15 cellular contexts compared by ENCODE assay signal in the genomic region with DNA sequence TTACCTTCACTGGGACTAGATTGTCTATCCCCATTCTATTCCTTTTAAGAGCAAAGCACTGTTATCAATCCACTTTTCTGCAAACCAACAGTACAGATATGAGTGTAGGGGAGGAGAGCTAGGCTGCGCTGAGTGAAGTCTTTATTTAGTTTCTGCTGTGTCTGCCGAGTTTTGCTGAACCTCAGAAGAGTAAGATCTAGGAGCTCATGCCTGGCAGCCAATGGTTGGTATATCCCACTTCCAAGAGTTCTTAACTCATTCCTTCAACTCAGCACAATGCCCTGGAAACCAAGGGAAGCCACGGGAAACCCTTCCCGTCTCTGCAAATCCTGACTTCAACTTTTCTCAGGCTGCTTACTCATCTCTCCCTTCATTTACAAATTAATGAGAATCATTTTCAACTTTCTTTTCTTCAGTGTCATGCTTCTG. TPM values are rescaled to one million over a fixed set of nuclear protein-coding genes. Genes with fewer than 3 reads are reported as not detected.
A peak's percentile ranks its signal among the peaks of the same experiment; 100 is the strongest.
DNase-seq lines count a peak whose midpoint lies in the region; ATAC-seq and TF ChIP-seq lines count a peak whose summit lies in the region.
"Had no signal": no experiment of that assay in that cellular context is flagged by ENCODE, and none has a peak within 500 bp of the region (broad histone marks: within the 10 kb centered on the region; RNA-seq: fewer than 3 reads in every experiment).

No MANE protein-coding gene starts in this region.

- H3K27ac ChIP-seq in ACC112 (ENCODE audit: low read depth, low read length) (no peak overlapping the region), endodermal cell (ENCODE audit: low read depth, low read length) (no peak overlapping the region)

- H3K27ac Mint-ChIP-seq in endodermal cell = peak overlapping the region; percentile 19
- H3K27ac Mint-ChIP-seq: activated CD8-positive, alpha-beta T cell treated with anti-CD3 and anti-CD28 coated beads, Interleukin-2, amount 10 ng/mL, durations not matched to agents 7 days and 5 days had no signal

- H3K4me1 ChIP-seq in ACC112 (ENCODE audit: control insufficient read depth, insufficient read depth, low read length, unreplicated experiment) = peaks cover 9% of the 10 kb centered on the region
- peaks cover 6% of the 10 kb centered on the region for H3K4me1 ChIP-seq in endodermal cell (ENCODE audit: control insufficient read depth, insufficient read depth, low read length)

- 24 to 46% methylated on average over 3 of the region's 4 CpGs for WGBS in endodermal cell (ENCODE audit: insufficient coverage in 1 of 2, insufficient read length in 1 of 2), 2 experiments

- H3K4me1 Mint-ChIP-seq in endodermal cell = peaks cover 13% of the 10 kb centered on the region

- TF ChIP-seq CTCF in endodermal cell (conservative IDR thresholded peaks at IDR 0.05) = no peak

- no peaks in the 10 kb centered on the region for H3K79me2 ChIP-seq in ACC112 (ENCODE audit: control insufficient read depth, insufficient read depth, low read length, unreplicated experiment)

- H3K9ac ChIP-seq in endodermal cell (ENCODE audit: extremely low read depth, low read length, poor library complexity, severe bottlenecking) = no peak overlapping the region

- DNase-seq in endodermal cell = peak; percentile 65
- DNase-seq in AG08396 (ENCODE audit: low spot score) = no peak
- DNase-seq in Ammon's horn (ENCODE audit: low spot score) = no peak
- no peak for DNase-seq in NCI-H748 (lab: John Stamatoyannopoulos, UW; ENCODE audit: unreplicated experiment)
- DNase-seq: activated CD8-positive, alpha-beta T cell treated with anti-CD3 and anti-CD28 coated beads, Interleukin-2, amount 10 ng/mL, durations not matched to agents 7 days and 5 days; AML-193; effector CD4-positive, alpha-beta T cell; head of caudate nucleus; mammary epithelial cell; NCI-H1092; NCI-H526 had no signal

- peak; percentile 60 for ATAC-seq in GM19023 (IDR thresholded peaks at IDR 0.05; ENCODE audit: unreplicated experiment)
- ATAC-seq in HG03565 (IDR thresholded peaks at IDR 0.05; ENCODE audit: unreplicated experiment) = peak; percentile 60
- no peak for ATAC-seq in HG02970 (IDR thresholded peaks at IDR 0.05; ENCODE audit: low FRiP score, unreplicated experiment)
- ATAC-seq: activated CD8-positive, alpha-beta T cell treated with anti-CD3 and anti-CD28 coated beads, Interleukin-2, amount 10 ng/mL, durations not matched to agents 7 days and 5 days had no signal

- H3K9me3 Mint-ChIP-seq in endodermal cell = peaks cover 6% of the 10 kb centered on the region

- peak overlapping the region; percentile 43 for H2AFZ ChIP-seq in ACC112 (ENCODE audit: low read length, unreplicated experiment)

- H3K27me3 ChIP-seq in ACC112 (ENCODE audit: insufficient read depth, low read length) (no peaks in the 10 kb centered on the region), endodermal cell (ENCODE audit: control insufficient read depth, insufficient read depth, low read length, poor library complexity, severe bottlenecking) (no peaks in the 10 kb centered on the region)

- H3K36me3 ChIP-seq in ACC112 (ENCODE audit: insufficient read depth, low read length) (no peaks in the 10 kb centered on the region), endodermal cell (ENCODE audit: control insufficient read depth, insufficient read depth, low read length) (no peaks in the 10 kb centered on the region)

- H3K27me3 Mint-ChIP-seq in endodermal cell (ENCODE audit: insufficient read depth) = no peaks in the 10 kb centered on the region

- H3K4me3 ChIP-seq in ACC112 (ENCODE audit: low read depth, low read length) (no peak overlapping the region), endodermal cell (ENCODE audit: low read length) (peak overlapping the region; percentile 58)

- H3K9me3 ChIP-seq in endodermal cell (ENCODE audit: control insufficient read depth, low read length) = peaks cover 4% of the 10 kb centered on the region

- peaks cover 5% of the 10 kb centered on the region for H3K36me3 Mint-ChIP-seq in endodermal cell (ENCODE audit: low read depth)

- no peak overlapping the region for H3K4me3 Mint-ChIP-seq in endodermal cell
- H3K4me3 Mint-ChIP-seq: activated CD8-positive, alpha-beta T cell treated with anti-CD3 and anti-CD28 coated beads, Interleukin-2, amount 10 ng/mL, durations not matched to agents 7 days and 5 days had no signal

RNA-seq across cellular contexts. Expression of a gene that starts 58.0 kb away (rescaled TPM):
- 10 to 100 TPM; 10.4 to 12.3 TPM for total RNA-seq in endodermal cell
- polyA plus RNA-seq in endodermal cell (2013, experiment 1 of 2) = 4.2 TPM
- 3.6 TPM for polyA plus RNA-seq in endodermal cell (2013, experiment 2 of 2)
